15 cellular contexts compared by ENCODE assay signal in the genomic region with DNA sequence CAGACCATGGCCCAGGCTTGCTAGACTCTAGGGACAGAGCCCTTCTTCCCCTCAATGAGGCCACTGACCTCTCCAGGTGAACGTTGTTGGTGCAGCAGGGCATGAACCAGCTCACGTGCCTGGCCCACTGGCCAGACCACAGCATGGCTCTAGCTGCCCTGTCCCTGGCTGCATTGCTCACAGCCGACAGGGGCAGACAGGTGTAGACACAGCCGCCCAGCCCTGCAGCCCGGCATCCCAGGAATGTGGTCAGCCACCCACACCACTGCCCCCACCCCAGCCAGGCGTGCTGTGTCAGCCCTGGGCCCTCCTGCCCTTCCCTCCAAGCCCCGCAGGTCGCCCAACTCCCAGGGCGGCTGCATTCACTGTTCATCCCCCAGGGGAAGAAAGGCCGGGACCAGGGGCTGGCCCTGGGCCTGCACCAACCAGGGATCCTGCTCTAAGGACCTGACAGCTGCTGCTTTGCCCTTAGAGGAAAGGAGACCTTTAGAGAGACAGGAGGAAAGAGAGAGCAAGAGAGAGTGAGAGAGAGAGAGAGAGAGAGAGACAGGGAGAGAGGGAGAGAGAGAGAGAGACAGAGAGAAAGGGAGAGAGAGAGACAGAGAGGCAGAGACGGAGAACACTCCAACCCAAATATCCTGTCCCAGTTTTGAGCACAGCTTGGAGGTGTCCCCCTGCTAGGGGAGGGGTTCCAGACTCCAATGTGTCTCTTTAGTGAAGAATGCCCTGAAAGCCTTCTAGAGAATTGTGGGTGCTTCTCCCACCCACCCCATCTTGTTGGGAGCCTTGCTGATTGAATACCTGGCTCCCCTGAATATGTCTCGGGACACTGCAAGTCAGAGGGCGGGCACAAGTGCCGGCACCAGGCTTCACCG. TPM values are rescaled to one million over a fixed set of nuclear protein-coding genes. Genes with fewer than 3 reads are reported as not detected.
DNase-seq lines count a peak whose midpoint lies in the region; ATAC-seq and TF ChIP-seq lines count a peak whose summit lies in the region.
"Had no signal": no experiment of that assay in that cellular context is flagged by ENCODE, and none has a peak within 500 bp of the region (broad histone marks: within the 10 kb centered on the region; RNA-seq: fewer than 3 reads in every experiment).

No MANE protein-coding gene starts in this region.

- CTCF ChIA-PET in RWPE1 (lab: Yijun Ruan, JAX) = no interaction called here

- peaks cover 36% of the 10 kb centered on the region for H3K4me1 Mint-ChIP-seq in progenitor cell of endocrine pancreas (ENCODE audit: low read depth)
- H3K4me1 Mint-ChIP-seq in activated T-cell treated with anti-CD3 and anti-CD28 coated beads, Interleukin-2, amount 50 U/mL, for 24 hours (ENCODE audit: low read depth) = peaks cover 2% of the 10 kb centered on the region

- no peaks in the 10 kb centered on the region for H3K36me3 Mint-ChIP-seq in progenitor cell of endocrine pancreas (ENCODE audit: insufficient read depth)
- no peaks in the 10 kb centered on the region for H3K36me3 Mint-ChIP-seq in activated T-cell treated with anti-CD3 and anti-CD28 coated beads, Interleukin-2, amount 50 U/mL, for 24 hours (ENCODE audit: low read depth)
- H3K36me3 Mint-ChIP-seq: CD4-positive, CD25-positive, alpha-beta regulatory T cell had no signal

- peak overlapping the region; percentile 78 for H3K27ac ChIP-seq in RWPE1

- H3K27me3 Mint-ChIP-seq in progenitor cell of endocrine pancreas = peaks cover 4% of the 10 kb centered on the region
- peaks cover 42% of the 10 kb centered on the region for H3K27me3 Mint-ChIP-seq in activated T-cell treated with anti-CD3 and anti-CD28 coated beads, Interleukin-2, amount 50 U/mL, for 24 hours
- H3K27me3 Mint-ChIP-seq: CD4-positive, CD25-positive, alpha-beta regulatory T cell had no signal

- peak overlapping the region; percentile 17 for H3K4me3 Mint-ChIP-seq in progenitor cell of endocrine pancreas (ENCODE audit: low read depth)
- no peak overlapping the region for H3K4me3 Mint-ChIP-seq in activated T-cell treated with anti-CD3 and anti-CD28 coated beads, Interleukin-2, amount 50 U/mL, for 24 hours
- H3K4me3 Mint-ChIP-seq: CD4-positive, CD25-positive, alpha-beta regulatory T cell had no signal

- H3K9me3 Mint-ChIP-seq in progenitor cell of endocrine pancreas (ENCODE audit: low read depth) = no peaks in the 10 kb centered on the region
- H3K9me3 Mint-ChIP-seq in activated T-cell treated with anti-CD3 and anti-CD28 coated beads, Interleukin-2, amount 50 U/mL, for 24 hours = no peaks in the 10 kb centered on the region

- H3K27ac Mint-ChIP-seq in progenitor cell of endocrine pancreas = peak overlapping the region; percentile 92
- no peak overlapping the region for H3K27ac Mint-ChIP-seq in activated T-cell treated with anti-CD3 and anti-CD28 coated beads, Interleukin-2, amount 50 U/mL, for 24 hours
- H3K27ac Mint-ChIP-seq: CD4-positive, CD25-positive, alpha-beta regulatory T cell had no signal

- POLR2A ChIA-PET in RWPE1 (lab: Yijun Ruan, JAX; ENCODE audit: low non-redundant PET) = interaction anchor here (0.5 kb wide), 1 partner anchor 163 kb away, joined by 6 read pairs; no protein-coding TSS in a partner anchor

- TF ChIP-seq CTCF in RWPE1 (conservative IDR thresholded peaks at IDR 0.05; ENCODE audit: low read depth) (no peak; the same call in 1 of the 2 replicates), progenitor cell of endocrine pancreas (IDR thresholded peaks at IDR 0.05; ENCODE audit: unreplicated experiment) (peak; percentile 25)

- DNase-seq in H4 (ENCODE audit: low spot score) = peak; percentile 48
- DNase-seq in RWPE1 (ENCODE audit: low spot score) = peak; percentile 96
- peak; percentile 28 for DNase-seq in iris pigment epithelial cell (ENCODE audit: low read depth)
- peak; percentile 60 for DNase-seq in progenitor cell of endocrine pancreas (ENCODE audit: low spot score, unreplicated experiment)
- no peak for DNase-seq in KG1 (lab: John Stamatoyannopoulos, UW)
- DNase-seq in activated T-cell treated with anti-CD3 and anti-CD28 coated beads, Interleukin-2, amount 50 U/mL, for 24 hours = no peak
- DNase-seq: CD4-positive, CD25-positive, alpha-beta regulatory T cell; cerebellar nuclear complex; NCI-H2107; stimulated activated CD4-positive, alpha-beta T cell treated with anti-CD3 and anti-CD28 coated beads, Interleukin-12 subunit alpha, Interleukin-12 subunit beta, amount 100 ng/mL, for 4 hours had no signal

- ATAC-seq in GM18502 (IDR thresholded peaks at IDR 0.05; ENCODE audit: poor library complexity, unreplicated experiment) (no peak), GM21786 (IDR thresholded peaks at IDR 0.05; ENCODE audit: unreplicated experiment) (no peak)
- ATAC-seq: activated CD4-positive, CD25-positive, alpha-beta regulatory T cell treated with anti-CD3 and anti-CD28 coated beads, Interleukin-2, amount 50 U/mL, for 24 hours had no signal

RNA-seq across cellular contexts. Expression of gene LINC01488, which starts 44.2 kb away (rescaled TPM):
- not detected in 2 replicates for total RNA-seq in H4 (2014; rRNA removed; shearing (Covaris generic))
- 1.3 and 1.4 TPM in 2 replicates for total RNA-seq in progenitor cell of endocrine pancreas
- total RNA-seq: CD4-positive, CD25-positive, alpha-beta regulatory T cell; fibroblast of villous mesenchyme; mononuclear cell had no signal

Comparison
In these comparisons a context has a peak if more than half of its experiments do, and no peak if none do; other contexts are left out.
1. DNase-seq: peak in H4 (single experiment), RWPE1 (single experiment), iris pigment epithelial cell (single experiment) and progenitor cell of endocrine pancreas (single experiment); none in KG1 (single experiment) and activated T-cell treated with anti-CD3 and anti-CD28 coated beads, Interleukin-2, amount 50 U/mL, for 24 hours (single experiment).